Comparison of ENCODE assay signal across 19 cellular contexts in genomic region chr11:8061555-8062428, GRCh38. TPM values are rescaled to one million over a fixed set of nuclear protein-coding genes. Genes with fewer than 3 reads are reported as not detected.
A peak's percentile ranks its signal among the peaks of the same experiment; 100 is the strongest.
DNase-seq lines count a peak whose midpoint lies in the region; ATAC-seq and TF ChIP-seq lines count a peak whose summit lies in the region.
"Had no signal": no experiment of that assay in that cellular context is flagged by ENCODE, and none has a peak within 500 bp of the region (broad histone marks: within the 10 kb centered on the region; RNA-seq: fewer than 3 reads in every experiment).

No MANE protein-coding gene starts in this region.

- CTCF ChIA-PET in activated CD4-positive, alpha-beta memory T cell treated with anti-CD3 and anti-CD28 coated beads, Interleukin-2, amount 10 ng/mL, durations not matched to agents 7 days and 5 days (lab: Charles Lee): no interaction called here

- DNase-seq in right atrium auricular region (ENCODE audit: low spot score) (peak; percentile 43), Right ventricle myocardium superior (no peak), hepatocyte (ENCODE audit: low spot score) (peak; percentile 3), osteoblast (ENCODE audit: insufficient read length, low spot score, missing footprints) (peak; percentile 26), vagina (ENCODE audit: extremely low spot score in 2 of 2) (peak; percentile 84 to 96), medulla oblongata (ENCODE audit: extremely low spot score) (no peak), EL (no peak)
- no peak for DNase-seq in activated CD4-positive, alpha-beta memory T cell treated with anti-CD3 and anti-CD28 coated beads, Interleukin-2, amount 10 ng/mL, durations not matched to agents 7 days and 5 days
- DNase-seq: CD4-positive, CD25-positive, alpha-beta regulatory T cell; DMS53; KBM-7; NCI-H1092 treated with DMSO at 0.1 percent for 48 hours; NCI-H1694; NCI-H345; NCI-H69; NK-92 treated with Interleukin-12 subunit alpha and Interleukin-12 subunit beta, amount 100 ng/mL, for 24 hours; OCI-M1 had no signal

- H4K20me1 ChIP-seq in hepatocyte (ENCODE audit: insufficient read depth, poor library complexity, severe bottlenecking) (no peaks in the 10 kb centered on the region), osteoblast (ENCODE audit: insufficient read depth, low read length) (peaks cover under 1% of the 10 kb centered on the region)

- TF ChIP-seq CTCF in right atrium auricular region (IDR thresholded peaks at IDR 0.05) (no peak), hepatocyte (IDR thresholded peaks at IDR 0.05; ENCODE audit: poor library complexity) (no peak), osteoblast (IDR thresholded peaks at IDR 0.05; ENCODE audit: extremely low read depth, low read depth, low read length) (no peak), vagina (IDR thresholded peaks at IDR 0.05) (no peak)

- no peaks in the 10 kb centered on the region for H3K9me3 Mint-ChIP-seq in activated CD4-positive, alpha-beta memory T cell treated with anti-CD3 and anti-CD28 coated beads, Interleukin-2, amount 10 ng/mL, durations not matched to agents 7 days and 5 days
- H3K9me3 Mint-ChIP-seq: CD4-positive, CD25-positive, alpha-beta regulatory T cell had no signal

- no peak overlapping the region for H3K4me2 ChIP-seq in hepatocyte
- no peak overlapping the region for H3K4me2 ChIP-seq in osteoblast (ENCODE audit: insufficient read depth, low read length)

- no peak overlapping the region for H3K4me3 Mint-ChIP-seq in activated CD4-positive, alpha-beta memory T cell treated with anti-CD3 and anti-CD28 coated beads, Interleukin-2, amount 10 ng/mL, durations not matched to agents 7 days and 5 days
- H3K4me3 Mint-ChIP-seq: CD4-positive, CD25-positive, alpha-beta regulatory T cell had no signal

- no peaks in the 10 kb centered on the region for H3K9me2 ChIP-seq in hepatocyte (replicated peaks; ENCODE audit: insufficient read depth)

- H3K79me2 ChIP-seq in hepatocyte (no peaks in the 10 kb centered on the region), osteoblast (ENCODE audit: insufficient read depth, low read length) (no peaks in the 10 kb centered on the region)

- H3K27me3 ChIP-seq in right atrium auricular region: no peaks in the 10 kb centered on the region
- no peaks in the 10 kb centered on the region for H3K27me3 ChIP-seq in hepatocyte
- H3K27me3 ChIP-seq in osteoblast (ENCODE audit: insufficient read depth, low read length): no peaks in the 10 kb centered on the region
- H3K27me3 ChIP-seq in vagina: no peaks in the 10 kb centered on the region

- POLR2A ChIA-PET in activated CD4-positive, alpha-beta memory T cell treated with anti-CD3 and anti-CD28 coated beads, Interleukin-2, amount 10 ng/mL, durations not matched to agents 7 days and 5 days (lab: Charles Lee): no interaction called here

- no peaks in the 10 kb centered on the region for H3K27me3 Mint-ChIP-seq in activated CD4-positive, alpha-beta memory T cell treated with anti-CD3 and anti-CD28 coated beads, Interleukin-2, amount 10 ng/mL, durations not matched to agents 7 days and 5 days
- H3K27me3 Mint-ChIP-seq: CD4-positive, CD25-positive, alpha-beta regulatory T cell had no signal

- intact Hi-C loops in Right ventricle myocardium superior (cut with DNase I): no loop called here
- intact Hi-C loops in vagina (cut with DNase I): no loop called here

- no peaks in the 10 kb centered on the region for H3K36me3 Mint-ChIP-seq in activated CD4-positive, alpha-beta memory T cell treated with anti-CD3 and anti-CD28 coated beads, Interleukin-2, amount 10 ng/mL, durations not matched to agents 7 days and 5 days (ENCODE audit: low read depth)
- H3K36me3 Mint-ChIP-seq: CD4-positive, CD25-positive, alpha-beta regulatory T cell had no signal

- H3K4me1 Mint-ChIP-seq in activated CD4-positive, alpha-beta memory T cell treated with anti-CD3 and anti-CD28 coated beads, Interleukin-2, amount 10 ng/mL, durations not matched to agents 7 days and 5 days: peaks cover 3% of the 10 kb centered on the region

- H2AFZ ChIP-seq in hepatocyte (no peak overlapping the region), osteoblast (ENCODE audit: low read length) (no peak overlapping the region)

- TF ChIP-seq POLR2A in vagina (IDR thresholded peaks at IDR 0.05): no peak

- peak overlapping the region in 1 of 2 donors; percentile 7 for H3K27ac ChIP-seq in right atrium auricular region
- no peak overlapping the region for H3K27ac ChIP-seq in hepatocyte
- peak overlapping the region; percentile 97 for H3K27ac ChIP-seq in osteoblast (ENCODE audit: low read depth, low read length)
- peak overlapping the region; percentile 85 for H3K27ac ChIP-seq in vagina
- H3K27ac ChIP-seq: HL-60, RWPE1 had no signal

- no peak overlapping the region for H3K27ac Mint-ChIP-seq in activated CD4-positive, alpha-beta memory T cell treated with anti-CD3 and anti-CD28 coated beads, Interleukin-2, amount 10 ng/mL, durations not matched to agents 7 days and 5 days
- H3K27ac Mint-ChIP-seq: CD4-positive, CD25-positive, alpha-beta regulatory T cell had no signal

- H3K4me1 ChIP-seq in right atrium auricular region (peaks cover 0 to 41% of the 10 kb centered on the region in 2 donors), hepatocyte (ENCODE audit: insufficient read depth) (peaks cover 26% of the 10 kb centered on the region), osteoblast (ENCODE audit: insufficient read depth, low read length) (peaks cover 53% of the 10 kb centered on the region), vagina (peaks cover 59% of the 10 kb centered on the region)

- H3K4me3 ChIP-seq in right atrium auricular region: no peak overlapping the region
- H3K4me3 ChIP-seq in hepatocyte: no peak overlapping the region
- H3K4me3 ChIP-seq in osteoblast (ENCODE audit: insufficient read depth, low read length): no peak overlapping the region
- no peak overlapping the region for H3K4me3 ChIP-seq in vagina

- WGBS in hepatocyte (ENCODE audit: low lambda C conversion rate, missing lambda C conversion rate): 91% methylated on average over 22 of the region's 22 CpGs

- H3K36me3 ChIP-seq in right atrium auricular region: no peaks in the 10 kb centered on the region
- no peaks in the 10 kb centered on the region for H3K36me3 ChIP-seq in hepatocyte (replicated peaks; ENCODE audit: insufficient read depth, low read depth)
- H3K36me3 ChIP-seq in osteoblast (ENCODE audit: insufficient read depth, low read length): no peaks in the 10 kb centered on the region
- H3K36me3 ChIP-seq in vagina: no peaks in the 10 kb centered on the region

- no peak for ATAC-seq in Right ventricle myocardium superior (ENCODE audit: poor library complexity)

- H3K9me3 ChIP-seq in right atrium auricular region (no peaks in the 10 kb centered on the region), hepatocyte (ENCODE audit: low read depth) (no peaks in the 10 kb centered on the region), osteoblast (ENCODE audit: low read depth, low read length) (no peaks in the 10 kb centered on the region), vagina (no peaks in the 10 kb centered on the region)

RNA-seq across cellular contexts. Expression of gene TUB, which starts 19.2 kb away (rescaled TPM):
- total RNA-seq in right atrium auricular region (10 to 100 TPM; 11.3 to 22.9 TPM), Right ventricle myocardium superior (20.5 TPM), hepatocyte (14.9 and 18.7 TPM in 2 replicates), osteoblast (19.2 and 23.5 TPM in 2 replicates), vagina (13.5 TPM)
- polyA plus RNA-seq in hepatocyte: 4.8 and 5.0 TPM in 2 replicates
- under 1 TPM; 0.05 to 0.08 TPM for total RNA-seq in activated CD4-positive, alpha-beta memory T cell treated with anti-CD3 and anti-CD28 coated beads, Interleukin-2, amount 10 ng/mL, durations not matched to agents 7 days and 5 days

Comparison
In these comparisons a context has a peak if more than half of its experiments do, and no peak if none do; other contexts are left out.
1. DNase-seq: peak in right atrium auricular region (single experiment), hepatocyte (single experiment), osteoblast (single experiment) and vagina (2 of 2); none in Right ventricle myocardium superior (single experiment), medulla oblongata (single experiment), EL (single experiment) and activated CD4-positive, alpha-beta memory T cell treated with anti-CD3 and anti-CD28 coated beads, Interleukin-2, amount 10 ng/mL, durations not matched to agents 7 days and 5 days (single experiment).
2. RNA of gene TUB, which starts 19.2 kb away (total RNA-seq): 19.2 to 23.5 TPM in osteoblast, 11.3 to 22.9 TPM in right atrium auricular region, 20.5 TPM in Right ventricle myocardium superior (single experiment), 14.9 to 18.7 TPM in hepatocyte and 13.5 TPM in vagina (single experiment); 0.05 to 0.08 TPM in activated CD4-positive, alpha-beta memory T cell treated with anti-CD3 and anti-CD28 coated beads, Interleukin-2, amount 10 ng/mL, durations not matched to agents 7 days and 5 days; every median in the first group is over 10 times any median in the second.